In genomic region chr2:173305303-173305702, GRCh38 we compare ENCODE assay signal across 23 cellular contexts.
"Had no signal": no experiment of that assay in that cellular context is flagged by ENCODE, and none has a peak within 500 bp of the region (broad histone marks: within the 10 kb centered on the region; RNA-seq: fewer than 3 reads in every experiment).

No MANE protein-coding gene starts in this region.

- ATAC-seq: Panc1, PC-3 had no signal

- FAIRE-seq: HTR-8/SVneo had no signal

- H3K27ac ChIP-seq: HL-60, RWPE1 had no signal

- H3K9ac ChIP-seq: SK-N-SH had no signal

- DNase-seq: Karpas-422, KG1, MG63, NCI-H1092, NCI-H1105 treated with DMSO at 0.1 percent for 48 hours, NCI-H1417 treated with DMSO at 0.1 percent for 48 hours, NCI-H146, NCI-H1694 treated with DMSO at 0.1 percent for 48 hours, NCI-H1930, NCI-H2081, NCI-H2107, NCI-H2227 treated with DMSO at 0.1 percent for 48 hours, NCI-H524, NCI-H526 treated with DMSO at 0.1 percent for 48 hours, NCI-H748 treated with DMSO at 0.1 percent for 48 hours, PC-3, SHP77, SK-N-SH, SW 1271 had no signal

- H3K4me3 ChIP-seq: MG63 had no signal

- H3K27me3 ChIP-seq: MG63 had no signal

- H3K4me2 ChIP-seq: SK-N-SH had no signal

- H3K36me3 ChIP-seq: MG63 had no signal

- H3K9me3 ChIP-seq: MG63, SK-N-SH had no signal
